14 cellular contexts compared by ENCODE assay signal in genomic region chr2:219612605-219613286, GRCh38. TPM values are rescaled to one million over a fixed set of nuclear protein-coding genes. Genes with fewer than 3 reads are reported as not detected.
A peak's percentile ranks its signal among the peaks of the same experiment; 100 is the strongest.
DNase-seq lines count a peak whose midpoint lies in the region; ATAC-seq, FAIRE-seq and TF ChIP-seq lines count a peak whose summit lies in the region.
"Had no signal": no experiment of that assay in that cellular context is flagged by ENCODE, and none has a peak within 500 bp of the region (broad histone marks: within the 10 kb centered on the region; RNA-seq: fewer than 3 reads in every experiment).

No MANE protein-coding gene starts in this region.

- ATAC-seq in GM19463 (IDR thresholded peaks at IDR 0.05; ENCODE audit: unreplicated experiment) (peak; percentile 72), naive B cell (ENCODE audit: low read depth in 2 of 2) (peak; percentile 92 to 97)
- ATAC-seq: activated CD8-positive, alpha-beta memory T cell treated with anti-CD3 and anti-CD28 coated beads, Interleukin-2, amount 10 ng/mL, durations not matched to agents 7 days and 5 days; upper lobe of right lung had no signal

- H3K4me3 Mint-ChIP-seq in naive B cell, result peak overlapping the region in 7 of 8 donors; percentile 4 to 78 (median 52)
- H3K4me3 Mint-ChIP-seq: activated CD8-positive, alpha-beta memory T cell treated with anti-CD3 and anti-CD28 coated beads, Interleukin-2, amount 10 ng/mL, durations not matched to agents 7 days and 5 days; nephron had no signal

- DNase-seq in GM12891 (ENCODE audit: insufficient read length, low spot score) (no peak), OCI-LY7 (ENCODE audit: low spot score) (peak; percentile 59), naive B cell (peak; percentile 42), AG08395 (ENCODE audit: low spot score) (no peak), RWPE1 (ENCODE audit: low spot score) (no peak), A172 (ENCODE audit: low spot score) (no peak), GF-D8 (lab: John Stamatoyannopoulos, UW) (no peak)
- DNase-seq: activated CD8-positive, alpha-beta memory T cell treated with anti-CD3 and anti-CD28 coated beads, Interleukin-2, amount 10 ng/mL, durations not matched to agents 7 days and 5 days; anterior cingulate cortex; foreskin fibroblast; upper lobe of right lung had no signal

- H3K9me3 ChIP-seq in OCI-LY7 (ENCODE audit: low read length), result no peaks in the 10 kb centered on the region
- H3K9me3 ChIP-seq: upper lobe of right lung had no signal

- H3K4me1 Mint-ChIP-seq in naive B cell, result peaks cover 13 to 22% (median 15%) of the 10 kb centered on the region in 3 donors

- TF ChIP-seq POLR2A in GM12891 (IDR thresholded peaks at IDR 0.05; ENCODE audit: low read depth, low read length), result no peak

- no peaks in the 10 kb centered on the region for H3K27me3 Mint-ChIP-seq in naive B cell
- H3K27me3 Mint-ChIP-seq: activated CD8-positive, alpha-beta memory T cell treated with anti-CD3 and anti-CD28 coated beads, Interleukin-2, amount 10 ng/mL, durations not matched to agents 7 days and 5 days had no signal

- H3K79me2 ChIP-seq in OCI-LY7 (ENCODE audit: insufficient read depth, low read depth, low read length), result no peaks in the 10 kb centered on the region

- peaks cover 24 to 25% of the 10 kb centered on the region in 2 donors for H3K36me3 Mint-ChIP-seq in naive B cell

- peak; percentile 66 for FAIRE-seq in GM12891 (lab: Jason Lieb, UNC)
- FAIRE-seq: keratinocyte had no signal

- H4K20me1 ChIP-seq in OCI-LY7 (ENCODE audit: insufficient read depth, low read length), result no peaks in the 10 kb centered on the region

- no peaks in the 10 kb centered on the region for H3K9me3 Mint-ChIP-seq in naive B cell
- H3K9me3 Mint-ChIP-seq: nephron had no signal

- peak overlapping the region; percentile 72 to 91 (median 77) for H3K27ac Mint-ChIP-seq in naive B cell
- H3K27ac Mint-ChIP-seq: activated CD8-positive, alpha-beta memory T cell treated with anti-CD3 and anti-CD28 coated beads, Interleukin-2, amount 10 ng/mL, durations not matched to agents 7 days and 5 days; nephron had no signal

- TF ChIP-seq CTCF in OCI-LY7 (conservative IDR thresholded peaks at IDR 0.05; ENCODE audit: low read length) (no peak), RWPE1 (conservative IDR thresholded peaks at IDR 0.05; ENCODE audit: low read depth) (no peak)

- H3K4me2 ChIP-seq in OCI-LY7 (ENCODE audit: low read length), result peak overlapping the region; percentile 30; the same call in 1 of the 2 replicates

- no TSS peak for BruUV-seq in OCI-LY7 (replicated peaks; lab: Mats Ljungman, UMichigan)

- CTCF ChIA-PET in OCI-LY7 (lab: Charles Lee; ENCODE audit: unreplicated experiment) (no interaction called here), RWPE1 (lab: Yijun Ruan, JAX) (interaction anchor here (0.6 kb wide), 1 partner anchor 52 kb away, joined by 4 read pairs; no protein-coding TSS in a partner anchor)

- no peak overlapping the region for H2AFZ ChIP-seq in OCI-LY7 (ENCODE audit: low read length)

- H3K27ac ChIP-seq in OCI-LY7 (ENCODE audit: low read depth, low read length, poor library complexity, severe bottlenecking), result no peak overlapping the region
- H3K27ac ChIP-seq in RWPE1, result no peak overlapping the region
- H3K27ac ChIP-seq: upper lobe of right lung had no signal

- no peak overlapping the region for H3K4me3 ChIP-seq in OCI-LY7 (ENCODE audit: low read depth, low read length, poor library complexity, severe bottlenecking)
- H3K4me3 ChIP-seq: upper lobe of right lung had no signal

- H3K4me1 ChIP-seq in OCI-LY7 (ENCODE audit: insufficient read depth, low read length, poor library complexity, severe bottlenecking), result peaks cover 6% of the 10 kb centered on the region
- H3K4me1 ChIP-seq: upper lobe of right lung had no signal

- intact Hi-C loops in OCI-LY7 (cut with micrococcal nuclease; ENCODE audit: unreplicated experiment), result no loop called here

- H3K36me3 ChIP-seq in OCI-LY7 (ENCODE audit: insufficient read depth, low read length), result peaks cover 17% of the 10 kb centered on the region; the same call in 1 of the 2 replicates

- no peaks in the 10 kb centered on the region for H3K9me2 ChIP-seq in OCI-LY7 (ENCODE audit: insufficient read depth, low read length)

- POLR2A ChIA-PET in OCI-LY7 (lab: Charles Lee), result no interaction called here
- POLR2A ChIA-PET in RWPE1 (lab: Yijun Ruan, JAX; ENCODE audit: low non-redundant PET), result no interaction called here

TF ChIP-seq in GM12891, 5 proteins besides CTCF, POLR2A, EP300 and RAD21:
- TF ChIP-seq TAF1 (IDR thresholded peaks at IDR 0.05; ENCODE audit: low read depth, low read length), result no peak
- no peak for TF ChIP-seq POU2F2 (IDR thresholded peaks at IDR 0.05; ENCODE audit: low read depth, low read length)
- no peak for TF ChIP-seq POLR2AphosphoS5 (IDR thresholded peaks at IDR 0.05; ENCODE audit: low read depth, low read length)
- no peak for TF ChIP-seq PAX5 (IDR thresholded peaks at IDR 0.05; ENCODE audit: insufficient read depth, low read length, severe bottlenecking)
- no peak for TF ChIP-seq SPI1 (IDR thresholded peaks at IDR 0.05; ENCODE audit: low read depth, low read length)

RNA-seq across cellular contexts. Expression of gene SLC4A3, which starts 14.7 kb away (rescaled TPM):
- not detected for polyA plus RNA-seq in GM12891 (2012; ENCODE audit: low read depth, missing spikeins)
- total RNA-seq in OCI-LY7 (2014; rRNA removed; shearing (Covaris generic)), result 0.05 TPM in 1 of 2 replicates, not detected in the other
- not detected in 2 replicates for total RNA-seq in OCI-LY7 (2022)
- polyA plus RNA-seq in naive B cell (ENCODE audit: low read depth in 6 of 6), result not detected
- total RNA-seq in A172 (2014; rRNA removed; shearing (Covaris generic)), result 10.9 and 11.4 TPM in 2 replicates
- total RNA-seq: activated CD8-positive, alpha-beta memory T cell treated with anti-CD3 and anti-CD28 coated beads, Interleukin-2, amount 10 ng/mL, durations not matched to agents 7 days and 5 days had no signal

RNA-seq across cellular contexts. Expression of gene STK11IP, which starts 15.1 kb away (rescaled TPM):
- 15.1 TPM for polyA plus RNA-seq in GM12891 (2012; ENCODE audit: low read depth, missing spikeins)
- total RNA-seq in OCI-LY7 (2014; rRNA removed; shearing (Covaris generic)), result 16.5 and 26.5 TPM in 2 replicates
- 30.7 and 37.6 TPM in 2 replicates for total RNA-seq in OCI-LY7 (2022)
- polyA plus RNA-seq in naive B cell (ENCODE audit: low read depth in 6 of 6), result 10 to 100 TPM; 11.5 to 16.0 (median 13.5) TPM
- 15.3 and 15.4 TPM in 2 replicates for total RNA-seq in A172 (2014; rRNA removed; shearing (Covaris generic))

RNA-seq across cellular contexts. Expression of gene INHA, which starts 40.6 kb away (rescaled TPM):
- polyA plus RNA-seq in GM12891 (2012; ENCODE audit: low read depth, missing spikeins), result not detected
- total RNA-seq in OCI-LY7 (2014; rRNA removed; shearing (Covaris generic)), result not detected in 2 replicates
- not detected in 2 replicates for total RNA-seq in OCI-LY7 (2022)
- not detected for polyA plus RNA-seq in naive B cell (ENCODE audit: low read depth in 6 of 6)
- 0.86 TPM in 1 of 2 replicates, not detected in the other for total RNA-seq in A172 (2014; rRNA removed; shearing (Covaris generic))
- total RNA-seq: activated CD8-positive, alpha-beta memory T cell treated with anti-CD3 and anti-CD28 coated beads, Interleukin-2, amount 10 ng/mL, durations not matched to agents 7 days and 5 days had no signal

RNA-seq across cellular contexts. Expression of gene OBSL1, which starts 41.4 kb away (rescaled TPM):
- 0.08 TPM for polyA plus RNA-seq in GM12891 (2012; ENCODE audit: low read depth, missing spikeins)
- 0.25 TPM in 1 of 2 replicates, not detected in the other for total RNA-seq in OCI-LY7 (2014; rRNA removed; shearing (Covaris generic))
- 0.18 TPM in 1 of 2 replicates, not detected in the other for total RNA-seq in OCI-LY7 (2022)
- polyA plus RNA-seq in naive B cell (ENCODE audit: low read depth in 6 of 6), result not detected
- 119 and 130 TPM in 2 replicates for total RNA-seq in A172 (2014; rRNA removed; shearing (Covaris generic))

Comparison
In these comparisons a context has a peak if more than half of its experiments do, and no peak if none do; other contexts are left out.
1. DNase-seq: peak in OCI-LY7 (single experiment) and naive B cell (single experiment); none in GM12891 (single experiment), AG08395 (single experiment), RWPE1 (single experiment), A172 (single experiment) and GF-D8 (single experiment).
2. RNA of gene SLC4A3, which starts 14.7 kb away (total RNA-seq): 10.9 to 11.4 TPM in A172; 0.05 TPM in OCI-LY7; every median in the first group is over 10 times any median in the second.